In the genomic region with DNA sequence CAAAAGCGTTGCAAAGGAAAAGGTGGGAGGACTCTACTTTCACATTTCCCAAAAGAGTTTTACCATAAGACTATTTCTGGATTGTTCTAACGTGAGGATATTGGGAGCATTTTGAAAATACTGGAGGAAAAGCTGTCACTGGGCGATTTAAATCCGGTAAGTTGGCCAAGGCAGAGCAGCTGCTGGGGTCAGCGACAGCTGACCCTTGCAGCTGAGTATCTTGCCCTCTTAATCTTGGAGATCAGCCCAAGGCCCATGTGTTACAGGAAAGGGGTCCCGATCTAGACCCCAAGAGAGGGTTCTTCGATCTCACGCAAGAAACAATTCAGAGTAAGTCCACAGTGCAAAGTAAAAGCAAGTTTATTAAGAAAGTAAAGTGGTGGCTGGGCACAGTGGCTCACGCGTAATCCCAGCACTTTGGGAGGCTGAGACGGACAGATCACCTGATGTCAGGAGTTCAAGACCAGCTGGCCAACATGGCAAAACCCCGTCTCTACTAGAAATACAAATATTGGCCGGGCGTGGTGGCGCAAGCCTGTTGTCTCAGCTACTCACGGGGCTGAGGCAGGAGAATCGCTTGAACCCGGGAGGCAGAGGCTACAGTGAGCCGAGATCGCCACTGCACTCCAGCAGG, we compare ENCODE assay signal across 8 cellular contexts. TPM values are rescaled to one million over a fixed set of nuclear protein-coding genes. Genes with fewer than 3 reads are reported as not detected.
A peak's percentile ranks its signal among the peaks of the same experiment; 100 is the strongest.
DNase-seq lines count a peak whose midpoint lies in the region; ATAC-seq and TF ChIP-seq lines count a peak whose summit lies in the region.

No MANE protein-coding gene starts in this region.

- no peaks in the 10 kb centered on the region for H4K20me1 ChIP-seq in GM23248 (ENCODE audit: insufficient read depth)

- H3K4me2 ChIP-seq in GM23248 (ENCODE audit: unreplicated experiment), result peak overlapping the region; percentile 96

- H3K9me3 ChIP-seq in GM23248 (ENCODE audit: low read depth), result no peaks in the 10 kb centered on the region
- no peaks in the 10 kb centered on the region for H3K9me3 ChIP-seq in left ventricle myocardium inferior (replicated peaks)

- peak overlapping the region; percentile 96 for H2AFZ ChIP-seq in GM23248

- WGBS in GM23248 (ENCODE audit: low coverage in 1 of 2, low lambda C conversion rate in 2 of 2, missing lambda C conversion rate in 2 of 2), 2 experiments, result 8% methylated on average over 20 of the region's 20 CpGs

- intact Hi-C loops in left ventricle myocardium inferior (cut with micrococcal nuclease) (loop anchor here (10.0 kb wide), 1 partner anchor 55 kb away; no protein-coding TSS in a partner anchor), sciatic nerve (cut with DNase I) (loop anchor here (10.0 kb wide), 1 partner anchor 105 kb away; no protein-coding TSS in a partner anchor)

- H3K27me3 ChIP-seq in GM23248 (replicated peaks; ENCODE audit: insufficient read depth) (no peaks in the 10 kb centered on the region), left ventricle myocardium inferior (ENCODE audit: low read depth) (peaks cover 35% of the 10 kb centered on the region)

- H3K27ac ChIP-seq in GM23248 (peak overlapping the region; percentile 63), left ventricle myocardium inferior (replicated peaks) (peak overlapping the region; percentile 84)

- in situ Hi-C loops in GM23248 (cut with MboI), result loop anchor here (25.0 kb wide), 1 partner anchor 173 kb away; no protein-coding TSS in a partner anchor

- no peaks in the 10 kb centered on the region for H3K9me2 ChIP-seq in GM23248 (ENCODE audit: insufficient read depth)

- TF ChIP-seq CTCF in WI38 (IDR thresholded peaks at IDR 0.05; ENCODE audit: low read depth, low read length) (no peak), left ventricle myocardium inferior (IDR thresholded peaks at IDR 0.05; ENCODE audit: borderline replicate concordance) (no peak)

- peaks cover 15% of the 10 kb centered on the region for H3K79me2 ChIP-seq in GM23248 (ENCODE audit: insufficient read depth)

- DNase-seq in GM23248 (peak; percentile 30), left ventricle myocardium inferior (no peak), sciatic nerve (ENCODE audit: low spot score) (no peak), NCI-H345 treated with DMSO at 0.1 percent for 48 hours (lab: John Stamatoyannopoulos, UW; ENCODE audit: unreplicated experiment) (no peak)

- H3K36me3 ChIP-seq in GM23248 (ENCODE audit: low read depth) (no peaks in the 10 kb centered on the region), left ventricle myocardium inferior (no peaks in the 10 kb centered on the region)

- peak; percentile 8 for ATAC-seq in sciatic nerve
- no peak for ATAC-seq in GM21737 (IDR thresholded peaks at IDR 0.05; ENCODE audit: unreplicated experiment)
- no peak for ATAC-seq in HG03196 (IDR thresholded peaks at IDR 0.05; ENCODE audit: unreplicated experiment)
- ATAC-seq in GM21723 (IDR thresholded peaks at IDR 0.05; ENCODE audit: unreplicated experiment), result no peak

- H3K4me1 ChIP-seq in GM23248 (ENCODE audit: insufficient read depth) (peaks cover 54% of the 10 kb centered on the region), left ventricle myocardium inferior (peaks cover 73% of the 10 kb centered on the region)

- H3F3A ChIP-seq in GM23248 (ENCODE audit: insufficient read depth), result peaks cover 44% of the 10 kb centered on the region

- peak overlapping the region; percentile 79 for H3K9ac ChIP-seq in GM23248

- peak overlapping the region; percentile 85 for H3K4me3 ChIP-seq in GM23248
- peak overlapping the region; percentile 62 for H3K4me3 ChIP-seq in WI38 (ENCODE audit: low read depth, low read length)
- peak overlapping the region; percentile 89 for H3K4me3 ChIP-seq in left ventricle myocardium inferior

RNA-seq across cellular contexts. Expression of a gene that starts 1.0 kb away (rescaled TPM):
- total RNA-seq in GM23248 (2014; rRNA removed; shearing (Covaris generic)), result 21.0 and 27.2 TPM in 2 replicates
- 16.4 and 18.7 TPM in 2 replicates for polyA plus RNA-seq in GM23248 (2016; fragmentation: Nextera tagmentation; extraction: Ambion mirVana)
- total RNA-seq in left ventricle myocardium inferior, result 4.2 TPM
- 46.1 TPM for total RNA-seq in sciatic nerve
